In genomic region chr19:49391581-49392399, GRCh38 we compare ENCODE assay signal across 8 cellular contexts. TPM values are rescaled to one million over a fixed set of nuclear protein-coding genes. Genes with fewer than 3 reads are reported as not detected.
DNase-seq lines count a peak whose midpoint lies in the region; ATAC-seq and TF ChIP-seq lines count a peak whose summit lies in the region.

No MANE protein-coding gene starts in this region.

- TF ChIP-seq EP300 in neural cell (conservative IDR thresholded peaks at IDR 0.05; ENCODE audit: poor library complexity, severe bottlenecking) = no peak

- H3K9ac ChIP-seq in fibroblast of lung (ENCODE audit: insufficient read depth, low read length) (no peak overlapping the region), neural cell (ENCODE audit: low read length) (no peak overlapping the region)

- H3K4me1 Mint-ChIP-seq in activated T-cell treated with anti-CD3 and anti-CD28 coated beads, Interleukin-2, amount 50 U/mL, for 4 hours (ENCODE audit: low read depth) = peaks cover 15% of the 10 kb centered on the region
- peaks cover 18% of the 10 kb centered on the region for H3K4me1 Mint-ChIP-seq in stimulated activated naive CD8-positive, alpha-beta T cell treated with anti-CD3 and anti-CD28 coated beads, Interleukin-15, Interleukin-2, amounts not matched to agents 100 ng/mL and 50 ng/mL, for 24 hours (ENCODE audit: low read depth)

- H3K9me2 ChIP-seq in neural cell (ENCODE audit: insufficient read depth, low read length) = no peaks in the 10 kb centered on the region

- no peaks in the 10 kb centered on the region for H3K9me3 Mint-ChIP-seq in activated T-cell treated with anti-CD3 and anti-CD28 coated beads, Interleukin-2, amount 50 U/mL, for 4 hours
- no peaks in the 10 kb centered on the region for H3K9me3 Mint-ChIP-seq in stimulated activated naive CD8-positive, alpha-beta T cell treated with anti-CD3 and anti-CD28 coated beads, Interleukin-15, Interleukin-2, amounts not matched to agents 100 ng/mL and 50 ng/mL, for 24 hours

- H2AFZ ChIP-seq in fibroblast of lung (ENCODE audit: low read length) (no peak overlapping the region), neural cell (ENCODE audit: low read depth, low read length) (no peak overlapping the region)

- no peaks in the 10 kb centered on the region for H3K27me3 ChIP-seq in Panc1 (ENCODE audit: control insufficient read depth, insufficient read depth, low read length)
- H3K27me3 ChIP-seq in fibroblast of lung (ENCODE audit: control insufficient read depth, insufficient read depth, low read length) = peaks cover 9% of the 10 kb centered on the region
- H3K27me3 ChIP-seq in neural cell (ENCODE audit: insufficient read depth, low read depth, low read length) = no peaks in the 10 kb centered on the region

- H4K20me1 ChIP-seq in fibroblast of lung (ENCODE audit: control insufficient read depth, extremely low read depth, insufficient read depth, low read length) (no peaks in the 10 kb centered on the region), neural cell (ENCODE audit: insufficient read depth) (no peaks in the 10 kb centered on the region)

- peak; percentile 89 for TF ChIP-seq CTCF in Panc1 (IDR thresholded peaks at IDR 0.05)
- TF ChIP-seq CTCF in fibroblast of lung (conservative IDR thresholded peaks at IDR 0.05 in 1 of 2, IDR thresholded peaks at IDR 0.05 in 1 of 2; ENCODE audit: low read depth in 1 of 2, low read length in 2 of 2) = peak; percentile 75 to 77
- peak; percentile 96 for TF ChIP-seq CTCF in neural cell (IDR thresholded peaks at IDR 0.05; ENCODE audit: poor library complexity, severe bottlenecking)

- no TSS peak for BruUV-seq in Panc1 (replicated peaks; lab: Mats Ljungman, UMichigan)

- no peak overlapping the region for H3K4me3 Mint-ChIP-seq in activated T-cell treated with anti-CD3 and anti-CD28 coated beads, Interleukin-2, amount 50 U/mL, for 4 hours
- no peak overlapping the region for H3K4me3 Mint-ChIP-seq in stimulated activated naive CD8-positive, alpha-beta T cell treated with anti-CD3 and anti-CD28 coated beads, Interleukin-15, Interleukin-2, amounts not matched to agents 100 ng/mL and 50 ng/mL, for 24 hours

- in situ Hi-C loops in KBM-7 (cut with MboI; ENCODE audit: low pct_unique_long_range_greater_than_20kb, low sequenced_read_pairs) (no loop called here), Panc1 (cut with HindIII; ENCODE audit: low pct_unique_long_range_greater_than_20kb, low sequenced_read_pairs) (no loop called here)

- H3K9me3 ChIP-seq in Panc1 (ENCODE audit: control insufficient read depth, insufficient read depth, low read depth, low read length) (no peaks in the 10 kb centered on the region), fibroblast of lung (ENCODE audit: control insufficient read depth, insufficient read depth, low read depth, low read length) (no peaks in the 10 kb centered on the region), neural cell (ENCODE audit: low read length) (no peaks in the 10 kb centered on the region)

- POLR2A ChIA-PET in Panc1 (lab: Charles Lee) = no interaction called here

- DNase-seq in ELR (ENCODE audit: low read depth) (peak; percentile 75), KBM-7 (peak; percentile 74), Panc1 (ENCODE audit: low read depth, low spot score) (peak; percentile 30), fibroblast of lung (ENCODE audit: low read depth in 2 of 2) (peak; percentile 50 to 59)
- DNase-seq in activated T-cell treated with anti-CD3 and anti-CD28 coated beads, Interleukin-2, amount 50 U/mL, for 4 hours = peak; percentile 78

- no peaks in the 10 kb centered on the region for H3F3A ChIP-seq in neural cell (ENCODE audit: insufficient read depth, low read length, poor library complexity, severe bottlenecking)

- CTCF ChIA-PET in Panc1 (lab: Charles Lee) = interaction anchor here (0.6 kb wide), 2 partner anchors 30 to 31 kb away, joined by 7 to 18 read pairs; partner anchors contain the start of gene TEAD2

- no peak overlapping the region for H3K4me2 ChIP-seq in fibroblast of lung (ENCODE audit: extremely low read depth, insufficient read depth, low read length)
- H3K4me2 ChIP-seq in neural cell (ENCODE audit: low read length) = no peak overlapping the region

- H3K4me1 ChIP-seq in Panc1 (ENCODE audit: control insufficient read depth, insufficient read depth, low read length) (no peaks in the 10 kb centered on the region), fibroblast of lung (ENCODE audit: control insufficient read depth, extremely low read depth, insufficient read depth, low read length) (no peaks in the 10 kb centered on the region)

- H3K27me3 Mint-ChIP-seq in activated T-cell treated with anti-CD3 and anti-CD28 coated beads, Interleukin-2, amount 50 U/mL, for 4 hours (ENCODE audit: low read depth) = peaks cover 2% of the 10 kb centered on the region
- H3K27me3 Mint-ChIP-seq in stimulated activated naive CD8-positive, alpha-beta T cell treated with anti-CD3 and anti-CD28 coated beads, Interleukin-15, Interleukin-2, amounts not matched to agents 100 ng/mL and 50 ng/mL, for 24 hours = peaks cover 4% of the 10 kb centered on the region

- peak; percentile 95 for ATAC-seq in Panc1
- ATAC-seq in activated T-cell treated with anti-CD3 and anti-CD28 coated beads, Interleukin-2, amount 50 U/mL, for 4 hours = peak; percentile 87 to 94
- ATAC-seq in HG03571 (IDR thresholded peaks at IDR 0.05; ENCODE audit: unreplicated experiment) = no peak

- peak overlapping the region; percentile 6 for H3K27ac Mint-ChIP-seq in stimulated activated naive CD8-positive, alpha-beta T cell treated with anti-CD3 and anti-CD28 coated beads, Interleukin-15, Interleukin-2, amounts not matched to agents 100 ng/mL and 50 ng/mL, for 24 hours

- H3K4me3 ChIP-seq in Panc1 (ENCODE audit: low read depth in 2 of 2, low read length in 2 of 2) (0 out of 4 replicates have a peak overlapping the region, but pooled peaks of 1 of the 2 experiments have one; percentile 8), fibroblast of lung (replicated peaks in 1 of 4; ENCODE audit: control extremely low read depth in 1 of 4, insufficient read depth in 1 of 4, low read depth in 3 of 4, low read length in 4 of 4) (no peak overlapping the region), neural cell (ENCODE audit: low read length) (no peak overlapping the region)

- H3K36me3 ChIP-seq in Panc1 (ENCODE audit: control insufficient read depth, insufficient read depth, low read length) = no peaks in the 10 kb centered on the region
- H3K36me3 ChIP-seq in fibroblast of lung (ENCODE audit: control insufficient read depth, insufficient read depth, low read length) = no peaks in the 10 kb centered on the region
- no peaks in the 10 kb centered on the region for H3K36me3 ChIP-seq in neural cell (ENCODE audit: insufficient read depth, low read length)

- peak; percentile 97 for TF ChIP-seq RAD21 in neural cell (conservative IDR thresholded peaks at IDR 0.05)

- no peaks in the 10 kb centered on the region for H3K36me3 Mint-ChIP-seq in activated T-cell treated with anti-CD3 and anti-CD28 coated beads, Interleukin-2, amount 50 U/mL, for 4 hours (ENCODE audit: insufficient read depth)
- no peaks in the 10 kb centered on the region for H3K36me3 Mint-ChIP-seq in stimulated activated naive CD8-positive, alpha-beta T cell treated with anti-CD3 and anti-CD28 coated beads, Interleukin-15, Interleukin-2, amounts not matched to agents 100 ng/mL and 50 ng/mL, for 24 hours (ENCODE audit: low read depth)

- H3K27ac ChIP-seq in Panc1 (ENCODE audit: low read length) (no peak overlapping the region), fibroblast of lung (ENCODE audit: insufficient read depth, low read length) (no peak overlapping the region), neural cell (ENCODE audit: low read length) (no peak overlapping the region)

- H3K79me2 ChIP-seq in fibroblast of lung (ENCODE audit: control insufficient read depth, insufficient read depth, low read length) (no peaks in the 10 kb centered on the region), neural cell (replicated peaks; ENCODE audit: insufficient read depth, low read length) (no peaks in the 10 kb centered on the region)

- intact Hi-C loops in Panc1 (cut with micrococcal nuclease; ENCODE audit: unreplicated experiment) = loop anchor here (5.0 kb wide), 1 partner anchor 51 kb away; the partner anchor contains the start of gene SLC17A7

RNA-seq across cellular contexts. Expression of gene KASH5, which starts 3.7 kb away (rescaled TPM):
- not detected for total RNA-seq in Panc1 (2021; ENCODE audit: unreplicated experiment)
- 0.29 TPM for polyA plus RNA-seq in Panc1 (2012; ENCODE audit: insufficient read length)
- total RNA-seq in activated T-cell treated with anti-CD3 and anti-CD28 coated beads, Interleukin-2, amount 50 U/mL, for 4 hours = under 1 TPM; 0.24 to 0.48 (median 0.27) TPM
- not detected in 2 replicates for total RNA-seq in fibroblast of lung
- not detected in 2 replicates for polyA plus RNA-seq in fibroblast of lung
- polyA plus RNA-seq in fibroblast of lung (2012) = not detected in 2 replicates
- not detected in 2 replicates for polyA minus RNA-seq in fibroblast of lung (ENCODE audit: low replicate concordance)
- 0.11 TPM in 1 of 2 replicates, not detected in the other for polyA plus RNA-seq in neural cell
- not detected in 2 replicates for polyA minus RNA-seq in neural cell

RNA-seq across cellular contexts. Expression of gene DKKL1, which starts 28.1 kb away (rescaled TPM):
- total RNA-seq in Panc1 (2021; ENCODE audit: unreplicated experiment) = 0.95 TPM
- 2.8 TPM for polyA plus RNA-seq in Panc1 (2012; ENCODE audit: insufficient read length)
- total RNA-seq in activated T-cell treated with anti-CD3 and anti-CD28 coated beads, Interleukin-2, amount 50 U/mL, for 4 hours = not detected
- 0.26 TPM in 1 of 2 replicates, not detected in the other for total RNA-seq in fibroblast of lung
- polyA plus RNA-seq in fibroblast of lung = 0.15 and 0.19 TPM in 2 replicates
- polyA plus RNA-seq in fibroblast of lung (2012) = 0.45 TPM in 1 of 2 replicates, not detected in the other
- polyA minus RNA-seq in fibroblast of lung (ENCODE audit: low replicate concordance) = not detected in 2 replicates
- 2.8 TPM in 1 of 2 replicates, not detected in the other for polyA plus RNA-seq in neural cell
- polyA minus RNA-seq in neural cell = not detected in 2 replicates

RNA-seq across cellular contexts. Expression of gene TEAD2, which starts 29.6 kb away (rescaled TPM):
- total RNA-seq in Panc1 (2021; ENCODE audit: unreplicated experiment) (31.9 TPM), fibroblast of lung (19.2 and 24.1 TPM in 2 replicates)
- 48.2 TPM for polyA plus RNA-seq in Panc1 (2012; ENCODE audit: insufficient read length)
- total RNA-seq in activated T-cell treated with anti-CD3 and anti-CD28 coated beads, Interleukin-2, amount 50 U/mL, for 4 hours = under 1 TPM in 2 of 3 donors, not detected in 1; 0.16 to 0.33 TPM
- polyA plus RNA-seq in fibroblast of lung (22.0 and 22.7 TPM in 2 replicates), neural cell (1.0 and 1.3 TPM in 2 replicates)
- polyA plus RNA-seq in fibroblast of lung (2012) = 27.7 and 30.6 TPM in 2 replicates
- polyA minus RNA-seq in fibroblast of lung (ENCODE audit: low replicate concordance) (46.6 and 51.1 TPM in 2 replicates), neural cell (2.4 and 2.5 TPM in 2 replicates)

RNA-seq across cellular contexts. Expression of gene PTH2, which starts 31.5 kb away (rescaled TPM):
- total RNA-seq in Panc1 (2021; ENCODE audit: unreplicated experiment) = not detected
- not detected for polyA plus RNA-seq in Panc1 (2012; ENCODE audit: insufficient read length)
- total RNA-seq in activated T-cell treated with anti-CD3 and anti-CD28 coated beads, Interleukin-2, amount 50 U/mL, for 4 hours = not detected
- not detected in 2 replicates for total RNA-seq in fibroblast of lung
- polyA plus RNA-seq in fibroblast of lung = not detected in 2 replicates
- polyA plus RNA-seq in fibroblast of lung (2012) = not detected in 2 replicates
- polyA minus RNA-seq in fibroblast of lung (ENCODE audit: low replicate concordance) = not detected in 2 replicates
- polyA plus RNA-seq in neural cell = not detected in 2 replicates
- not detected in 2 replicates for polyA minus RNA-seq in neural cell

RNA-seq across cellular contexts. Expression of gene GFY, which starts 33.4 kb away (rescaled TPM):
- total RNA-seq in Panc1 (2021; ENCODE audit: unreplicated experiment) (not detected), fibroblast of lung (not detected in 2 replicates)
- not detected for polyA plus RNA-seq in Panc1 (2012; ENCODE audit: insufficient read length)
- not detected for total RNA-seq in activated T-cell treated with anti-CD3 and anti-CD28 coated beads, Interleukin-2, amount 50 U/mL, for 4 hours
- polyA plus RNA-seq in fibroblast of lung (not detected in 2 replicates), neural cell (not detected in 2 replicates)
- not detected in 2 replicates for polyA plus RNA-seq in fibroblast of lung (2012)
- polyA minus RNA-seq in fibroblast of lung (ENCODE audit: low replicate concordance) (not detected in 2 replicates), neural cell (not detected in 2 replicates)

Comparison
In these comparisons a context has a peak if more than half of its experiments do, and no peak if none do; other contexts are left out.
1. RNA of gene TEAD2, which starts 29.6 kb away (total RNA-seq): 31.9 TPM in Panc1 (single experiment) and 19.2 to 24.1 TPM in fibroblast of lung; 0.16 to 0.33 TPM in activated T-cell treated with anti-CD3 and anti-CD28 coated beads, Interleukin-2, amount 50 U/mL, for 4 hours; every median in the first group is over 10 times any median in the second.
2. Peak in every context shown above with its lines, with median percentiles within 50 percentile points of each other: DNase-seq and CTCF ChIP-seq.